8 cellular contexts compared by ENCODE assay signal in the genomic region with DNA sequence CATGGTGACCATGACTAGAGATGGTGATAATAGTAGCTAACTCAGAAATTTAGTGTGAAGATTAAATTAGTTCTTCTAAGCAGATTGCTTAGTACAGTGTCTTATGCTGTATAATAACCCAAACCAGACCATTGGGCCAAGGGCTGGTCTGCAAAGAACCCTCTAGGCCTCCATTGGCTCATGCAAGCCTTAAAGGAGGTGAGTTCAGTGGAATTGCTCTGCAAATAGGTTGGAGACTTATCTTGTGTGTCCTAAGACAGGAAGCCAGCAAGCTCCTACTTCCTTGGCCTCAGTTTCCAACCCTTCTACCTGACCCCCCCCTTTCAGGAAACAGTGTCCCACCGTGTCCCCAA. TPM values are rescaled to one million over a fixed set of nuclear protein-coding genes. Genes with fewer than 3 reads are reported as not detected.
DNase-seq lines count a peak whose midpoint lies in the region; ATAC-seq and TF ChIP-seq lines count a peak whose summit lies in the region.

No MANE protein-coding gene starts in this region.

- H3K9ac ChIP-seq in parathyroid adenoma: no peak overlapping the region

- H3K9me3 ChIP-seq in CD8-positive, alpha-beta T cell (ENCODE audit: low read length): no peaks in the 10 kb centered on the region
- H3K9me3 ChIP-seq in Panc1 (ENCODE audit: control insufficient read depth, insufficient read depth, low read depth, low read length) (no peaks in the 10 kb centered on the region), parathyroid adenoma (ENCODE audit: control insufficient read depth, low read length) (no peaks in the 10 kb centered on the region)

- no peaks in the 10 kb centered on the region for H3K27me3 ChIP-seq in CD8-positive, alpha-beta T cell (ENCODE audit: insufficient read depth, low read length)
- H3K27me3 ChIP-seq in Panc1 (ENCODE audit: control insufficient read depth, insufficient read depth, low read length) (no peaks in the 10 kb centered on the region), parathyroid adenoma (ENCODE audit: control insufficient read depth, insufficient read depth, low read length) (no peaks in the 10 kb centered on the region)

- DNase-seq in CD8-positive, alpha-beta T cell: no peak
- no peak for DNase-seq in Panc1 (ENCODE audit: low read depth, low spot score)
- no peak for DNase-seq in endothelial cell (ENCODE audit: low spot score)
- no peak for DNase-seq in NCI-H510A (lab: John Stamatoyannopoulos, UW)
- no peak for DNase-seq in NCI-H82 treated with DMSO at 0.1 percent for 48 hours (lab: John Stamatoyannopoulos, UW; ENCODE audit: unreplicated experiment)
- DNase-seq in NCI-H187 treated with DMSO at 0.1 percent for 48 hours (lab: John Stamatoyannopoulos, UW): no peak

- H3K27ac ChIP-seq in CD8-positive, alpha-beta T cell (ENCODE audit: low read depth, low read length): peak overlapping the region; percentile 97
- H3K27ac ChIP-seq in Panc1 (ENCODE audit: low read length) (peak overlapping the region; percentile 92), parathyroid adenoma (peak overlapping the region; percentile 100)

- intact Hi-C loops in CD8-positive, alpha-beta T cell (cut with DNase I, micrococcal nuclease): loop anchor here (5.0 kb wide), 2 partner anchors 315 to 635 kb away; a partner anchor contains a TSS
- intact Hi-C loops in Panc1 (cut with micrococcal nuclease; ENCODE audit: unreplicated experiment): no loop called here

- H3K79me2 ChIP-seq in parathyroid adenoma: peaks cover 22% of the 10 kb centered on the region

- peak overlapping the region; percentile 84 for H3K4me3 Mint-ChIP-seq in CD8-positive, alpha-beta T cell
- H3K4me3 Mint-ChIP-seq in endothelial cell (ENCODE audit: unreplicated experiment): peak overlapping the region; percentile 83

- H3K36me3 Mint-ChIP-seq in CD8-positive, alpha-beta T cell: peaks cover 12% of the 10 kb centered on the region
- peaks cover 8% of the 10 kb centered on the region for H3K36me3 Mint-ChIP-seq in endothelial cell (ENCODE audit: low read depth, unreplicated experiment)

- peaks cover 74% of the 10 kb centered on the region for H3K4me1 ChIP-seq in CD8-positive, alpha-beta T cell (ENCODE audit: insufficient read depth, low read length)
- H3K4me1 ChIP-seq in Panc1 (ENCODE audit: control insufficient read depth, insufficient read depth, low read length) (peaks cover 50% of the 10 kb centered on the region), parathyroid adenoma (peaks cover 35% of the 10 kb centered on the region)

- ATAC-seq in CD8-positive, alpha-beta T cell: no peak
- ATAC-seq in Panc1: no peak
- no peak for ATAC-seq in GM18498 (IDR thresholded peaks at IDR 0.05; ENCODE audit: unreplicated experiment)

- H2AFZ ChIP-seq in parathyroid adenoma: no peak overlapping the region

- POLR2A ChIA-PET in CD8-positive, alpha-beta T cell (lab: Charles Lee): interaction anchor here (0.7 to 8.1 kb wide), 8 partner anchors 14 to 90 kb away, joined by 3 to 203 read pairs (median 10); no protein-coding TSS in a partner anchor
- POLR2A ChIA-PET in Panc1 (lab: Charles Lee): no interaction called here

- no peaks in the 10 kb centered on the region for H3K27me3 Mint-ChIP-seq in CD8-positive, alpha-beta T cell (ENCODE audit: low read depth)
- H3K27me3 Mint-ChIP-seq in endothelial cell (ENCODE audit: unreplicated experiment): peaks cover 6% of the 10 kb centered on the region

- peaks cover 71% of the 10 kb centered on the region for H3K4me1 Mint-ChIP-seq in CD8-positive, alpha-beta T cell (ENCODE audit: low read depth)
- H3K4me1 Mint-ChIP-seq in endothelial cell (ENCODE audit: unreplicated experiment): peaks cover 54% of the 10 kb centered on the region

- peak overlapping the region; percentile 69 for H3K4me2 ChIP-seq in parathyroid adenoma (ENCODE audit: low read length)

- no peak for TF ChIP-seq CTCF in CD8-positive, alpha-beta T cell (IDR thresholded peaks at IDR 0.05)
- TF ChIP-seq CTCF in Panc1 (IDR thresholded peaks at IDR 0.05) (no peak), endothelial cell (IDR thresholded peaks at IDR 0.05; ENCODE audit: unreplicated experiment) (no peak), parathyroid adenoma (IDR thresholded peaks at IDR 0.05) (no peak)

- H3K27ac Mint-ChIP-seq in CD8-positive, alpha-beta T cell: peak overlapping the region; percentile 98
- H3K27ac Mint-ChIP-seq in endothelial cell (ENCODE audit: unreplicated experiment): peak overlapping the region; percentile 15

- no TSS peak for BruUV-seq in Panc1 (replicated peaks; lab: Mats Ljungman, UMichigan)

- CTCF ChIA-PET in CD8-positive, alpha-beta T cell (lab: Charles Lee): interaction anchor here (1.4 to 5.3 kb wide), 6 partner anchors 11 to 117 kb away, joined by 5 to 61 read pairs (median 9); no protein-coding TSS in a partner anchor
- CTCF ChIA-PET in Panc1 (lab: Charles Lee): interaction anchor here (0.6 to 1.6 kb wide), 2 partner anchors 57 to 158 kb away, joined by 3 to 4 read pairs; no protein-coding TSS in a partner anchor

- in situ Hi-C loops in Panc1 (cut with HindIII; ENCODE audit: low pct_unique_long_range_greater_than_20kb, low sequenced_read_pairs): no loop called here

- peak overlapping the region; percentile 11 for H3K4me3 ChIP-seq in CD8-positive, alpha-beta T cell (ENCODE audit: low read depth, low read length)
- H3K4me3 ChIP-seq in Panc1 (ENCODE audit: low read depth in 2 of 2, low read length in 2 of 2): no peak overlapping the region
- peak overlapping the region; percentile 48 for H3K4me3 ChIP-seq in parathyroid adenoma (ENCODE audit: low read depth, low read length)

- H3K9me3 Mint-ChIP-seq in CD8-positive, alpha-beta T cell: no peaks in the 10 kb centered on the region
- no peaks in the 10 kb centered on the region for H3K9me3 Mint-ChIP-seq in endothelial cell (ENCODE audit: unreplicated experiment)

- H3K36me3 ChIP-seq in CD8-positive, alpha-beta T cell (ENCODE audit: insufficient read depth, low read length): no peaks in the 10 kb centered on the region
- H3K36me3 ChIP-seq in Panc1 (ENCODE audit: control insufficient read depth, insufficient read depth, low read length) (peaks cover 8% of the 10 kb centered on the region; the same call in 1 of the 2 replicates), parathyroid adenoma (ENCODE audit: control insufficient read depth, insufficient read depth, low read length) (no peaks in the 10 kb centered on the region)

RNA-seq across cellular contexts. Expression of a gene that starts 1.8 kb away (rescaled TPM):
- 100 to 1,000 TPM; 227 to 230 TPM for total RNA-seq in CD8-positive, alpha-beta T cell
- total RNA-seq in Panc1 (2021; ENCODE audit: unreplicated experiment) (30.9 TPM), endothelial cell (ENCODE audit: unreplicated experiment) (45.2 TPM)
- polyA plus RNA-seq in Panc1 (2012; ENCODE audit: insufficient read length): 35.0 TPM

Comparison
In these comparisons a context has a peak if more than half of its experiments do, and no peak if none do; other contexts are left out.
1. H3K4me3 ChIP-seq: peak in CD8-positive, alpha-beta T cell (single experiment) and parathyroid adenoma (single experiment); none in Panc1 (0 of 2).
2. Peak in every context shown above with its lines, with median percentiles within 50 percentile points of each other: H3K27ac ChIP-seq.